2 cellular contexts compared by ENCODE assay signal in genomic region chr3:53242642-53243041, GRCh38.
TF ChIP-seq lines count a peak whose summit lies in the region.

No MANE protein-coding gene starts in this region.

TF ChIP-seq in GM23338, 12 proteins besides CTCF, POLR2A, EP300 and RAD21 (continued from another document):
- TF ChIP-seq, protein P1, sequence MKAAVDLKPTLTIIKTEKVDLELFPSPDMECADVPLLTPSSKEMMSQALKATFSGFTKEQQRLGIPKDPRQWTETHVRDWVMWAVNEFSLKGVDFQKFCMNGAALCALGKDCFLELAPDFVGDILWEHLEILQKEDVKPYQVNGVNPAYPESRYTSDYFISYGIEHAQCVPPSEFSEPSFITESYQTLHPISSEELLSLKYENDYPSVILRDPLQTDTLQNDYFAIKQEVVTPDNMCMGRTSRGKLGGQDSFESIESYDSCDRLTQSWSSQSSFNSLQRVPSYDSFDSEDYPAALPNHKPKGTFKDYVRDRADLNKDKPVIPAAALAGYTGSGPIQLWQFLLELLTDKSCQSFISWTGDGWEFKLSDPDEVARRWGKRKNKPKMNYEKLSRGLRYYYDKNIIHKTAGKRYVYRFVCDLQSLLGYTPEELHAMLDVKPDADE (IDR thresholded peaks at IDR 0.05), result no peak
- TF ChIP-seq ZNF462 (CRISPR knock-in tag; IDR thresholded peaks at IDR 0.05) (no peak), ZNF114 (CRISPR knock-in tag; IDR thresholded peaks at IDR 0.05) (no peak), NANOG (IDR thresholded peaks at IDR 0.05; ENCODE audit: borderline replicate concordance) (no peak), REST (IDR thresholded peaks at IDR 0.05; ENCODE audit: unreplicated experiment) (no peak), JUNB (IDR thresholded peaks at IDR 0.05; ENCODE audit: unreplicated experiment) (no peak), STAT1 (IDR thresholded peaks at IDR 0.05; ENCODE audit: unreplicated experiment) (no peak), EZH2 (IDR thresholded peaks at IDR 0.05; ENCODE audit: low read depth, unreplicated experiment) (no peak), CREB1 (CRISPR knock-in tag; IDR thresholded peaks at IDR 0.05; ENCODE audit: low read depth) (no peak), ZNF331 (CRISPR knock-in tag; IDR thresholded peaks at IDR 0.05; ENCODE audit: low read depth) (no peak), EZH2phosphoT487 (IDR thresholded peaks at IDR 0.05; ENCODE audit: unreplicated experiment) (no peak)
TF ChIP-seq in GM23338: peak in this region for 0.

TF ChIP-seq in GM12878, 131 proteins besides CTCF, POLR2A, EP300 and RAD21 (continued from another document):
- no peak for TF ChIP-seq ESRRA (IDR thresholded peaks at IDR 0.05; ENCODE audit: low read length)
- TF ChIP-seq, protein P2, sequence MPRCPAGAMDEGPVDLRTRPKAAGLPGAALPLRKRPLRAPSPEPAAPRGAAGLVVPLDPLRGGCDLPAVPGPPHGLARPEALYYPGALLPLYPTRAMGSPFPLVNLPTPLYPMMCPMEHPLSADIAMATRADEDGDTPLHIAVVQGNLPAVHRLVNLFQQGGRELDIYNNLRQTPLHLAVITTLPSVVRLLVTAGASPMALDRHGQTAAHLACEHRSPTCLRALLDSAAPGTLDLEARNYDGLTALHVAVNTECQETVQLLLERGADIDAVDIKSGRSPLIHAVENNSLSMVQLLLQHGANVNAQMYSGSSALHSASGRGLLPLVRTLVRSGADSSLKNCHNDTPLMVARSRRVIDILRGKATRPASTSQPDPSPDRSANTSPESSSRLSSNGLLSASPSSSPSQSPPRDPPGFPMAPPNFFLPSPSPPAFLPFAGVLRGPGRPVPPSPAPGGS (IDR thresholded peaks at IDR 0.05; ENCODE audit: borderline replicate concordance, insufficient read depth, low read depth, low read length, poor library complexity, severe bottlenecking), result no peak
- TF ChIP-seq JUNB (IDR thresholded peaks at IDR 0.05), result no peak
- TF ChIP-seq ZNF24 (IDR thresholded peaks at IDR 0.05), result no peak
- TF ChIP-seq PBX3 (IDR thresholded peaks at IDR 0.05; ENCODE audit: insufficient replicate concordance, low read depth, low read length), result no peak
- TF ChIP-seq, protein P3, sequence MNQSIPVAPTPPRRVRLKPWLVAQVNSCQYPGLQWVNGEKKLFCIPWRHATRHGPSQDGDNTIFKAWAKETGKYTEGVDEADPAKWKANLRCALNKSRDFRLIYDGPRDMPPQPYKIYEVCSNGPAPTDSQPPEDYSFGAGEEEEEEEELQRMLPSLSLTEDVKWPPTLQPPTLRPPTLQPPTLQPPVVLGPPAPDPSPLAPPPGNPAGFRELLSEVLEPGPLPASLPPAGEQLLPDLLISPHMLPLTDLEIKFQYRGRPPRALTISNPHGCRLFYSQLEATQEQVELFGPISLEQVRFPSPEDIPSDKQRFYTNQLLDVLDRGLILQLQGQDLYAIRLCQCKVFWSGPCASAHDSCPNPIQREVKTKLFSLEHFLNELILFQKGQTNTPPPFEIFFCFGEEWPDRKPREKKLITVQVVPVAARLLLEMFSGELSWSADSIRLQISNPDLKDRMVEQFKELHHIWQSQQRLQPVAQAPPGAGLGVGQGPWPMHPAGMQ (IDR thresholded peaks at IDR 0.05; ENCODE audit: borderline replicate concordance), result no peak
- TF ChIP-seq, protein P4, sequence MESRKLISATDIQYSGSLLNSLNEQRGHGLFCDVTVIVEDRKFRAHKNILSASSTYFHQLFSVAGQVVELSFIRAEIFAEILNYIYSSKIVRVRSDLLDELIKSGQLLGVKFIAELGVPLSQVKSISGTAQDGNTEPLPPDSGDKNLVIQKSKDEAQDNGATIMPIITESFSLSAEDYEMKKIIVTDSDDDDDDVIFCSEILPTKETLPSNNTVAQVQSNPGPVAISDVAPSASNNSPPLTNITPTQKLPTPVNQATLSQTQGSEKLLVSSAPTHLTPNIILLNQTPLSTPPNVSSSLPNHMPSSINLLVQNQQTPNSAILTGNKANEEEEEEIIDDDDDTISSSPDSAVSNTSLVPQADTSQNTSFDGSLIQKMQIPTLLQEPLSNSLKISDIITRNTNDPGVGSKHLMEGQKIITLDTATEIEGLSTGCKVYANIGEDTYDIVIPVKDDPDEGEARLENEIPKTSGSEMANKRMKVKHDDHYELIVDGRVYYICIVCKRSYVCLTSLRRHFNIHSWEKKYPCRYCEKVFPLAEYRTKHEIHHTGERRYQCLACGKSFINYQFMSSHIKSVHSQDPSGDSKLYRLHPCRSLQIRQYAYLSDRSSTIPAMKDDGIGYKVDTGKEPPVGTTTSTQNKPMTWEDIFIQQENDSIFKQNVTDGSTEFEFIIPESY (IDR thresholded peaks at IDR 0.05), result no peak
- no peak for TF ChIP-seq NKRF (conservative IDR thresholded peaks at IDR 0.05)
- TF ChIP-seq, protein P5, sequence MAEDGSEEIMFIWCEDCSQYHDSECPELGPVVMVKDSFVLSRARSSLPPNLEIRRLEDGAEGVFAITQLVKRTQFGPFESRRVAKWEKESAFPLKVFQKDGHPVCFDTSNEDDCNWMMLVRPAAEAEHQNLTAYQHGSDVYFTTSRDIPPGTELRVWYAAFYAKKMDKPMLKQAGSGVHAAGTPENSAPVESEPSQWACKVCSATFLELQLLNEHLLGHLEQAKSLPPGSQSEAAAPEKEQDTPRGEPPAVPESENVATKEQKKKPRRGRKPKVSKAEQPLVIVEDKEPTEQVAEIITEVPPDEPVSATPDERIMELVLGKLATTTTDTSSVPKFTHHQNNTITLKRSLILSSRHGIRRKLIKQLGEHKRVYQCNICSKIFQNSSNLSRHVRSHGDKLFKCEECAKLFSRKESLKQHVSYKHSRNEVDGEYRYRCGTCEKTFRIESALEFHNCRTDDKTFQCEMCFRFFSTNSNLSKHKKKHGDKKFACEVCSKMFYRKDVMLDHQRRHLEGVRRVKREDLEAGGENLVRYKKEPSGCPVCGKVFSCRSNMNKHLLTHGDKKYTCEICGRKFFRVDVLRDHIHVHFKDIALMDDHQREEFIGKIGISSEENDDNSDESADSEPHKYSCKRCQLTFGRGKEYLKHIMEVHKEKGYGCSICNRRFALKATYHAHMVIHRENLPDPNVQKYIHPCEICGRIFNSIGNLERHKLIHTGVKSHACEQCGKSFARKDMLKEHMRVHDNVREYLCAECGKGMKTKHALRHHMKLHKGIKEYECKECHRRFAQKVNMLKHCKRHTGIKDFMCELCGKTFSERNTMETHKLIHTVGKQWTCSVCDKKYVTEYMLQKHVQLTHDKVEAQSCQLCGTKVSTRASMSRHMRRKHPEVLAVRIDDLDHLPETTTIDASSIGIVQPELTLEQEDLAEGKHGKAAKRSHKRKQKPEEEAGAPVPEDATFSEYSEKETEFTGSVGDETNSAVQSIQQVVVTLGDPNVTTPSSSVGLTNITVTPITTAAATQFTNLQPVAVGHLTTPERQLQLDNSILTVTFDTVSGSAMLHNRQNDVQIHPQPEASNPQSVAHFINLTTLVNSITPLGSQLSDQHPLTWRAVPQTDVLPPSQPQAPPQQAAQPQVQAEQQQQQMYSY (CRISPR knock-in tag; IDR thresholded peaks at IDR 0.05), result no peak
- TF ChIP-seq NR2C2 (IDR thresholded peaks at IDR 0.05; ENCODE audit: borderline replicate concordance, control insufficient read depth, insufficient read length, low read depth), result no peak
- no peak for TF ChIP-seq NFYA (IDR thresholded peaks at IDR 0.05; ENCODE audit: borderline replicate concordance, low read depth, low read length)
- TF ChIP-seq RELA (IDR thresholded peaks at IDR 0.05; ENCODE audit: borderline replicate concordance, partially characterized antibody), result no peak
- no peak for TF ChIP-seq CBX3 (IDR thresholded peaks at IDR 0.05; ENCODE audit: borderline replicate concordance, low read depth)
- no peak for TF ChIP-seq MXI1 (IDR thresholded peaks at IDR 0.05; ENCODE audit: low read depth, low read length)
TF ChIP-seq in GM12878: peak in this region for 0.
